ENCODE assay signal across 13 cellular contexts in genomic region chr9:132166599-132166998, GRCh38. TPM values are rescaled to one million over a fixed set of nuclear protein-coding genes. Genes with fewer than 3 reads are reported as not detected.
DNase-seq lines count a peak whose midpoint lies in the region; ATAC-seq, FAIRE-seq and TF ChIP-seq lines count a peak whose summit lies in the region.
"Had no signal": no experiment of that assay in that cellular context is flagged by ENCODE, and none has a peak within 500 bp of the region (broad histone marks: within the 10 kb centered on the region; RNA-seq: fewer than 3 reads in every experiment).

No MANE protein-coding gene starts in this region.

- peaks cover 6% of the 10 kb centered on the region for H3K36me3 Mint-ChIP-seq in activated CD4-positive, alpha-beta T cell treated with anti-CD3 and anti-CD28 coated beads, Interleukin-2, amount 10 ng/mL, durations not matched to agents 24 days and 14 days (ENCODE audit: low read depth)
- no peaks in the 10 kb centered on the region for H3K36me3 Mint-ChIP-seq in progenitor cell of endocrine pancreas (ENCODE audit: insufficient read depth)
- peaks cover 2% of the 10 kb centered on the region for H3K36me3 Mint-ChIP-seq in activated CD8-positive, alpha-beta memory T cell treated with anti-CD3 and anti-CD28 coated beads, Interleukin-2, amount 10 ng/mL, durations not matched to agents 7 days and 5 days
- H3K36me3 Mint-ChIP-seq: stimulated activated memory B cell treated with anti-CD40 and anti-IgM and Interleukin-4, amounts not matched to agents 10 μg/mL and 1 μg/mL and 100 μg/mL, for 72 hours had no signal

- H3K27ac ChIP-seq in caudate nucleus (ENCODE audit: low read depth, low read length), result no peak overlapping the region

- TF ChIP-seq EP300 in Ishikawa (IDR thresholded peaks at IDR 0.05; ENCODE audit: borderline replicate concordance), result no peak

- peaks cover 6% of the 10 kb centered on the region for H3K4me1 Mint-ChIP-seq in activated CD4-positive, alpha-beta T cell treated with anti-CD3 and anti-CD28 coated beads, Interleukin-2, amount 10 ng/mL, durations not matched to agents 24 days and 14 days
- peaks cover 2% of the 10 kb centered on the region for H3K4me1 Mint-ChIP-seq in progenitor cell of endocrine pancreas (ENCODE audit: low read depth)
- peaks cover 7% of the 10 kb centered on the region for H3K4me1 Mint-ChIP-seq in activated CD8-positive, alpha-beta memory T cell treated with anti-CD3 and anti-CD28 coated beads, Interleukin-2, amount 10 ng/mL, durations not matched to agents 7 days and 5 days

- no peak overlapping the region for H3K4me3 Mint-ChIP-seq in activated CD4-positive, alpha-beta T cell treated with anti-CD3 and anti-CD28 coated beads, Interleukin-2, amount 10 ng/mL, durations not matched to agents 24 days and 14 days
- no peak overlapping the region for H3K4me3 Mint-ChIP-seq in progenitor cell of endocrine pancreas (ENCODE audit: low read depth)
- H3K4me3 Mint-ChIP-seq in activated CD8-positive, alpha-beta memory T cell treated with anti-CD3 and anti-CD28 coated beads, Interleukin-2, amount 10 ng/mL, durations not matched to agents 7 days and 5 days, result no peak overlapping the region
- H3K4me3 Mint-ChIP-seq: stimulated activated memory B cell treated with anti-CD40 and anti-IgM and Interleukin-4, amounts not matched to agents 10 μg/mL and 1 μg/mL and 100 μg/mL, for 72 hours had no signal

- intact Hi-C loops in activated CD4-positive, alpha-beta T cell treated with anti-CD3 and anti-CD28 coated beads, Interleukin-2, amount 10 ng/mL, durations not matched to agents 24 days and 14 days (cut with micrococcal nuclease), result loop anchor here (1.0 kb wide), 1 partner anchor 404 kb away; no protein-coding TSS in a partner anchor

- H3K36me3 ChIP-seq in bronchial epithelial cell (ENCODE audit: control insufficient read depth, insufficient read depth, low read length), result no peaks in the 10 kb centered on the region

- peak; percentile 55 for TF ChIP-seq RAD21 in Ishikawa (IDR thresholded peaks at IDR 0.05; ENCODE audit: low read depth)

- CTCF ChIA-PET in activated CD8-positive, alpha-beta memory T cell treated with anti-CD3 and anti-CD28 coated beads, Interleukin-2, amount 10 ng/mL, durations not matched to agents 7 days and 5 days (lab: Charles Lee), result interaction anchor here (0.6 to 8.2 kb wide), 6 partner anchors 71 to 404 kb away, joined by 3 to 176 read pairs (median 4); no protein-coding TSS in a partner anchor

- no peaks in the 10 kb centered on the region for H3K9me3 Mint-ChIP-seq in activated CD4-positive, alpha-beta T cell treated with anti-CD3 and anti-CD28 coated beads, Interleukin-2, amount 10 ng/mL, durations not matched to agents 24 days and 14 days
- H3K9me3 Mint-ChIP-seq in progenitor cell of endocrine pancreas (ENCODE audit: low read depth), result no peaks in the 10 kb centered on the region
- no peaks in the 10 kb centered on the region for H3K9me3 Mint-ChIP-seq in activated CD8-positive, alpha-beta memory T cell treated with anti-CD3 and anti-CD28 coated beads, Interleukin-2, amount 10 ng/mL, durations not matched to agents 7 days and 5 days (ENCODE audit: low read depth)
- H3K9me3 Mint-ChIP-seq: activated T-helper 2 cell treated with anti-CD3 and anti-CD28 coated beads, Interferon-gamma antibody, Interleukin-2, Interleukin-4, amounts not matched to agents 10 μg/mL and 5 μg/mL and 100 μg/mL, durations not matched to agents 14 hours and 24 hours and 36 hours; stimulated activated memory B cell treated with anti-CD40 and anti-IgM and Interleukin-4, amounts not matched to agents 10 μg/mL and 1 μg/mL and 100 μg/mL, for 72 hours had no signal

- DNase-seq in activated CD4-positive, alpha-beta T cell treated with anti-CD3 and anti-CD28 coated beads, Interleukin-2, amount 10 ng/mL, durations not matched to agents 24 days and 14 days, result peak; percentile 69
- DNase-seq in activated CD4-positive, alpha-beta T cell treated with anti-CD3 and anti-CD28 coated beads, Interleukin-2, amount 50 U/mL, for 1 hour, result no peak
- DNase-seq in bronchial epithelial cell (ENCODE audit: low read depth) (no peak), progenitor cell of endocrine pancreas (ENCODE audit: low spot score, unreplicated experiment) (no peak), caudate nucleus (lab: John Stamatoyannopoulos, UW) (no peak)
- DNase-seq in activated CD8-positive, alpha-beta memory T cell treated with anti-CD3 and anti-CD28 coated beads, Interleukin-2, amount 10 ng/mL, durations not matched to agents 7 days and 5 days, result no peak
- DNase-seq: NCI-H187 had no signal

- no peak overlapping the region for H3K4me3 ChIP-seq in bronchial epithelial cell (ENCODE audit: low read depth, low read length)

- peaks cover 32% of the 10 kb centered on the region for H3K27me3 Mint-ChIP-seq in activated CD4-positive, alpha-beta T cell treated with anti-CD3 and anti-CD28 coated beads, Interleukin-2, amount 10 ng/mL, durations not matched to agents 24 days and 14 days
- peaks cover 71% of the 10 kb centered on the region for H3K27me3 Mint-ChIP-seq in progenitor cell of endocrine pancreas
- H3K27me3 Mint-ChIP-seq in activated CD8-positive, alpha-beta memory T cell treated with anti-CD3 and anti-CD28 coated beads, Interleukin-2, amount 10 ng/mL, durations not matched to agents 7 days and 5 days, result peaks cover 37% of the 10 kb centered on the region

- FAIRE-seq in bronchial epithelial cell (lab: Jason Lieb, UNC), result no peak

- H3K27me3 ChIP-seq in bronchial epithelial cell (ENCODE audit: control insufficient read depth, insufficient read depth, low read length), result peaks cover 41% of the 10 kb centered on the region

- TF ChIP-seq CTCF in bronchial epithelial cell (IDR thresholded peaks at IDR 0.05; ENCODE audit: insufficient read depth, low read length, severe bottlenecking) (peak; percentile 58), progenitor cell of endocrine pancreas (IDR thresholded peaks at IDR 0.05; ENCODE audit: unreplicated experiment) (peak; percentile 51)

- ATAC-seq in HG03342 (IDR thresholded peaks at IDR 0.05; ENCODE audit: unreplicated experiment), result no peak
- no peak for ATAC-seq in activated CD8-positive, alpha-beta memory T cell treated with anti-CD3 and anti-CD28 coated beads, Interleukin-2, amount 10 ng/mL, durations not matched to agents 7 days and 5 days
- ATAC-seq: left lobe of liver; right cardiac atrium; stimulated activated memory B cell treated with anti-CD40 and anti-IgM and Interleukin-4, amounts not matched to agents 10 μg/mL and 1 μg/mL and 100 μg/mL, for 72 hours had no signal

- no peak overlapping the region for H3K27ac Mint-ChIP-seq in activated CD4-positive, alpha-beta T cell treated with anti-CD3 and anti-CD28 coated beads, Interleukin-2, amount 10 ng/mL, durations not matched to agents 24 days and 14 days
- no peak overlapping the region for H3K27ac Mint-ChIP-seq in progenitor cell of endocrine pancreas
- H3K27ac Mint-ChIP-seq in activated CD8-positive, alpha-beta memory T cell treated with anti-CD3 and anti-CD28 coated beads, Interleukin-2, amount 10 ng/mL, durations not matched to agents 7 days and 5 days, result no peak overlapping the region
- H3K27ac Mint-ChIP-seq: activated T-helper 2 cell treated with anti-CD3 and anti-CD28 coated beads, Interferon-gamma antibody, Interleukin-2, Interleukin-4, amounts not matched to agents 10 μg/mL and 5 μg/mL and 100 μg/mL, durations not matched to agents 14 hours and 24 hours and 36 hours; stimulated activated memory B cell treated with anti-CD40 and anti-IgM and Interleukin-4, amounts not matched to agents 10 μg/mL and 1 μg/mL and 100 μg/mL, for 72 hours had no signal

TF ChIP-seq in Ishikawa, 13 proteins besides CTCF, POLR2A, EP300 and RAD21:
- TF ChIP-seq YY1 (IDR thresholded peaks at IDR 0.05; ENCODE audit: low read depth) (0 out of 2 replicates have a peak, but pooled peaks have one; percentile 46), REST (IDR thresholded peaks at IDR 0.05; ENCODE audit: low read depth) (no peak)

RNA-seq across cellular contexts. Expression of gene NTNG2, which starts 4.7 kb away (rescaled TPM):
- total RNA-seq in activated CD4-positive, alpha-beta T cell treated with anti-CD3 and anti-CD28 coated beads, Interleukin-2, amount 10 ng/mL, durations not matched to agents 24 days and 14 days, result 1.6 and 1.7 TPM in 2 replicates
- under 0.01 TPM in 1 of 2 replicates, not detected in the other for total RNA-seq in bronchial epithelial cell
- 2.4 TPM in 2 replicates for total RNA-seq in progenitor cell of endocrine pancreas
- total RNA-seq in activated CD8-positive, alpha-beta memory T cell treated with anti-CD3 and anti-CD28 coated beads, Interleukin-2, amount 10 ng/mL, durations not matched to agents 7 days and 5 days, result 10 to 100 TPM in 1 of 2 experiments, 1 to 10 TPM in 1; 7.9 to 14.5 TPM
